8 cellular contexts compared by ENCODE assay signal in the genomic region with DNA sequence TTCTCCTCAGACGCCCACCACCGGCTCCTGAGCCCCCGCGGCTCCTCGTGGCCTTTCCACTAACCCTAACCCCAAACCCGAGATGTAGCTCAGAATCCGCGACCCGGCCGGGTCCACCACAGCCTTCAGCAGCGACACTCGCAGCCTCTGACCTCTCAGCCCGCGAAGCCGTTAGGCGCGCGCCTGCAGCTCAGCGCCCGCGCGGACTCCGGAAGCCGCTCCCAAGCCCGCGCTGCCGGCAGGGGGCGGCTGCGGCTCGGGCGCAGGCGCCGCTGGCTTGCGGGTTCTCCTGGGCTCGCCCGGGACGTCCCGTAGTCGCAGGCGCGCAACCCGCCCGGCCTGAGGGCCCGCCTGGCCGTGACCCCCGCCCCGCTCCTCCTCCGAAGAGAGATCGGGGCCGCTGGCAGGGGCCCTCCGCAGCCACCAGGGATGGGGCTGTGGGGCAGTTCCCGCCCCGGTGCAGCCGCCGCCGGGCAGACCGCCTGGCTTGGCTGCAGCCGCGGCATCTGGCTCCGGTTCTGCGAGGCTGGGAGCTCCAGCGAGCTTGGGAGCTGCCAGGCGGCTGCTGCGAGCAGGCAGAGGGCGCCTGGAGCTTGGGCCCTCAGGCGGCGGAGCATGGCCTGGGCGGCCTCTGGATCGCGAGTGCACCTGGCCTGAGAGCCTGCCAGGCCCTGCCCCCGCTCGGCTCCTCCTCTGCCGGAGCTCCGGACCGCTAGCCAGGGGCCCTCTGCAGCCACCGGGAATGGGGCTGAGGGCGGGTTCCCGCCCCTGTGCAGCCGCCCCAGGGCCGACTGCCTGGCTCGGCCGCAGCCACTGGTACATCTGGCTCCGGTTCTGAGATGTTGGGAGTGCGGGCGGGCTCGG.
DNase-seq lines count a peak whose midpoint lies in the region; ATAC-seq and TF ChIP-seq lines count a peak whose summit lies in the region.

No MANE protein-coding gene starts in this region.

- TF ChIP-seq EP300 in Ishikawa (IDR thresholded peaks at IDR 0.05; ENCODE audit: borderline replicate concordance), result no peak

- 0 to 2% (median 2%) methylated on average over 67 to 86 of the region's 86 CpGs for WGBS in psoas muscle, 3 donors

- no peak overlapping the region for H3K27ac ChIP-seq in C4-2B
- peak overlapping the region; percentile 12 for H3K27ac ChIP-seq in left ventricle myocardium inferior (replicated peaks)
- H3K27ac ChIP-seq in psoas muscle, result no peak overlapping the region
- no peak overlapping the region for H3K27ac ChIP-seq in upper lobe of right lung

- H3K36me3 ChIP-seq in left ventricle myocardium inferior (no peaks in the 10 kb centered on the region), psoas muscle (ENCODE audit: insufficient read depth in 1 of 2, low read depth in 1 of 2) (no peaks in the 10 kb centered on the region), upper lobe of right lung (no peaks in the 10 kb centered on the region)

- H3K9me3 Mint-ChIP-seq in activated naive CD8-positive, alpha-beta T cell treated with anti-CD3 and anti-CD28 coated beads, Interleukin-2, amount 10 ng/mL, durations not matched to agents 7 days and 5 days, result peaks cover 5% of the 10 kb centered on the region

- H3K4me3 ChIP-seq in left ventricle myocardium inferior (peak overlapping the region; percentile 69), psoas muscle (peak overlapping the region; percentile 58), upper lobe of right lung (peak overlapping the region; percentile 31)

- H3K4me1 Mint-ChIP-seq in activated naive CD8-positive, alpha-beta T cell treated with anti-CD3 and anti-CD28 coated beads, Interleukin-2, amount 10 ng/mL, durations not matched to agents 7 days and 5 days, result peaks cover 4% of the 10 kb centered on the region

- ATAC-seq in GM19438 (IDR thresholded peaks at IDR 0.05; ENCODE audit: low read depth, unreplicated experiment) (peak; percentile 87), psoas muscle (peak; percentile 87 to 99 (median 92)), upper lobe of right lung (peak; percentile 99)
- peak; percentile 91 for ATAC-seq in activated naive CD8-positive, alpha-beta T cell treated with anti-CD3 and anti-CD28 coated beads, Interleukin-2, amount 10 ng/mL, durations not matched to agents 7 days and 5 days (ENCODE audit: low read depth)

- POLR2A ChIA-PET in activated naive CD8-positive, alpha-beta T cell treated with anti-CD3 and anti-CD28 coated beads, Interleukin-2, amount 10 ng/mL, durations not matched to agents 7 days and 5 days (lab: Charles Lee), result interaction anchor here (0.6 to 1.8 kb wide), 6 partner anchors 9 to 131 kb away, joined by 3 to 8 read pairs (median 4); a partner anchor contains a TSS

- peak overlapping the region; percentile 81 for H3K4me3 Mint-ChIP-seq in activated naive CD8-positive, alpha-beta T cell treated with anti-CD3 and anti-CD28 coated beads, Interleukin-2, amount 10 ng/mL, durations not matched to agents 7 days and 5 days

- peaks cover 3% of the 10 kb centered on the region for H3K9me3 ChIP-seq in left ventricle myocardium inferior (replicated peaks)
- no peaks in the 10 kb centered on the region for H3K9me3 ChIP-seq in psoas muscle
- H3K9me3 ChIP-seq in upper lobe of right lung, result no peaks in the 10 kb centered on the region

- DNase-seq in SKM-1 treated with dmso at 0.1 percent for 144 hours (lab: John Stamatoyannopoulos, UW; ENCODE audit: unreplicated experiment) (peak; percentile 64), left ventricle myocardium inferior (peak; percentile 69), psoas muscle (peak; percentile 72 to 81), upper lobe of right lung (peak; percentile 90)
- peak; percentile 94 for DNase-seq in activated naive CD8-positive, alpha-beta T cell treated with anti-CD3 and anti-CD28 coated beads, Interleukin-2, amount 10 ng/mL, durations not matched to agents 7 days and 5 days

- H3K36me3 Mint-ChIP-seq in activated naive CD8-positive, alpha-beta T cell treated with anti-CD3 and anti-CD28 coated beads, Interleukin-2, amount 10 ng/mL, durations not matched to agents 7 days and 5 days, result peaks cover 6% of the 10 kb centered on the region

- peak; percentile 28; the same call in 1 of the 2 replicates for TF ChIP-seq RAD21 in Ishikawa (IDR thresholded peaks at IDR 0.05; ENCODE audit: low read depth)

- intact Hi-C loops in left ventricle myocardium inferior (cut with micrococcal nuclease), result no loop called here
- intact Hi-C loops in psoas muscle (cut with DNase I), result no loop called here
- intact Hi-C loops in upper lobe of right lung (cut with DNase I), result no loop called here

- peak overlapping the region; percentile 61 for H3K27ac Mint-ChIP-seq in activated naive CD8-positive, alpha-beta T cell treated with anti-CD3 and anti-CD28 coated beads, Interleukin-2, amount 10 ng/mL, durations not matched to agents 7 days and 5 days

- H3K27me3 ChIP-seq in left ventricle myocardium inferior (ENCODE audit: low read depth) (peaks cover 92% of the 10 kb centered on the region), psoas muscle (ENCODE audit: insufficient read depth in 3 of 3, low read length in 2 of 3) (peaks cover 6 to 83% (median 13%) of the 10 kb centered on the region in 3 donors), upper lobe of right lung (peaks cover 71% of the 10 kb centered on the region)

- peaks cover 40% of the 10 kb centered on the region for H3K27me3 Mint-ChIP-seq in activated naive CD8-positive, alpha-beta T cell treated with anti-CD3 and anti-CD28 coated beads, Interleukin-2, amount 10 ng/mL, durations not matched to agents 7 days and 5 days

- TF ChIP-seq CTCF in C4-2B (conservative IDR thresholded peaks at IDR 0.05), result peak; percentile 99
- peak; percentile 82 for TF ChIP-seq CTCF in left ventricle myocardium inferior (IDR thresholded peaks at IDR 0.05; ENCODE audit: borderline replicate concordance)
- peak; percentile 61 for TF ChIP-seq CTCF in psoas muscle (IDR thresholded peaks at IDR 0.05)
- TF ChIP-seq CTCF in upper lobe of right lung (IDR thresholded peaks at IDR 0.05), result peak; percentile 61

- H3K4me1 ChIP-seq in left ventricle myocardium inferior (peaks cover 19% of the 10 kb centered on the region), psoas muscle (peaks cover 5% of the 10 kb centered on the region), upper lobe of right lung (no peaks in the 10 kb centered on the region)

TF ChIP-seq in Ishikawa, 13 proteins besides CTCF, POLR2A, EP300 and RAD21:
- TF ChIP-seq TCF12 (IDR thresholded peaks at IDR 0.05; ENCODE audit: low read depth) (peak; percentile 29; the same call in 1 of the 2 replicates), YY1 (IDR thresholded peaks at IDR 0.05; ENCODE audit: low read depth) (no peak), CEBPB (IDR thresholded peaks at IDR 0.05) (no peak)
- TF ChIP-seq, protein P1, sequence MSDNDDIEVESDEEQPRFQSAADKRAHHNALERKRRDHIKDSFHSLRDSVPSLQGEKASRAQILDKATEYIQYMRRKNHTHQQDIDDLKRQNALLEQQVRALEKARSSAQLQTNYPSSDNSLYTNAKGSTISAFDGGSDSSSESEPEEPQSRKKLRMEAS (IDR thresholded peaks at IDR 0.05), result peak; percentile 41; the same call in 1 of the 2 replicates
